1 cellular context compared by ENCODE assay signal in the genomic region with DNA sequence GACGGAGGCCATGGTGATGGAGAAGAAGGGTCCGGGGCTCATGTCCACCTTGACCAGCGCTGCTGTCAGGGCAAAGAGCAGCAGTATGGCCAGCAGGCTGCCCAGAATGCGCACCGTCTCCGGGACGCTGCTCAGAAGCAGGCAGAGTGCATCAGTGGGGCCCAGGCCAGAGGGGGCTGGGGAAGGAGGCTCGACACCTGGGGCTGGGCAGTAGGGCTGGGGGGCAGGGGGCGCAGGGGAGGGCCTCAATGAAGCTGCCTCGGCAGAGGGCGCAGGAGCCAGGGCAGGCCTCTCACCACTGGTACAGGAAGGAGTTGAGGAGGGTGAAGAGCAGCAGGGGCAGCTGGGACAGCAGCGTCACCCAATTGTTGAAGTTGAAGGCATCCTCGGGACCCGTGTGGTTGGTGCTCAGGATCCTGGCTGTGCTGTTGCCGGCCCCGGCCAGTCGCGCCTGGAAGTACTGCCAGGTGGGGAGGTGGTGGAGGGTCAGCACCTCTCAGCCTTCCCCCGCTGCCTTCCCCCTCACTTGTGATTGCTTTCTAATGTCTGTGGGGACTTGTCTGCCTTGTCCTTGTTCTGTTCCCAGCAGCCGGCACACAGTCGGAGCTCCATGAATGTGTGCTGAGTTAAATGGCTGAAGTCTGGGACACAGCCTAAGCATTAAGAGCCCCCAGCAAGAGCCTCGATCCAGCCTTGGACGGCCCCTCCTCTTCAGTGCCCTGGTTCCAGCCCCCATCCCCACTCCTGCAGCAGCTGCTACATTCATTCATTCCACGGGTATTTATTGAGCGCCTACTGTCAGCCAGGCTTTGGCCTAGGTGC.
TF ChIP-seq lines count a peak whose summit lies in the region.

No MANE protein-coding gene starts in this region.

TF ChIP-seq in WTC11, 78 proteins besides CTCF, POLR2A, EP300 and RAD21 (continued from another document):
- TF ChIP-seq, protein P1, sequence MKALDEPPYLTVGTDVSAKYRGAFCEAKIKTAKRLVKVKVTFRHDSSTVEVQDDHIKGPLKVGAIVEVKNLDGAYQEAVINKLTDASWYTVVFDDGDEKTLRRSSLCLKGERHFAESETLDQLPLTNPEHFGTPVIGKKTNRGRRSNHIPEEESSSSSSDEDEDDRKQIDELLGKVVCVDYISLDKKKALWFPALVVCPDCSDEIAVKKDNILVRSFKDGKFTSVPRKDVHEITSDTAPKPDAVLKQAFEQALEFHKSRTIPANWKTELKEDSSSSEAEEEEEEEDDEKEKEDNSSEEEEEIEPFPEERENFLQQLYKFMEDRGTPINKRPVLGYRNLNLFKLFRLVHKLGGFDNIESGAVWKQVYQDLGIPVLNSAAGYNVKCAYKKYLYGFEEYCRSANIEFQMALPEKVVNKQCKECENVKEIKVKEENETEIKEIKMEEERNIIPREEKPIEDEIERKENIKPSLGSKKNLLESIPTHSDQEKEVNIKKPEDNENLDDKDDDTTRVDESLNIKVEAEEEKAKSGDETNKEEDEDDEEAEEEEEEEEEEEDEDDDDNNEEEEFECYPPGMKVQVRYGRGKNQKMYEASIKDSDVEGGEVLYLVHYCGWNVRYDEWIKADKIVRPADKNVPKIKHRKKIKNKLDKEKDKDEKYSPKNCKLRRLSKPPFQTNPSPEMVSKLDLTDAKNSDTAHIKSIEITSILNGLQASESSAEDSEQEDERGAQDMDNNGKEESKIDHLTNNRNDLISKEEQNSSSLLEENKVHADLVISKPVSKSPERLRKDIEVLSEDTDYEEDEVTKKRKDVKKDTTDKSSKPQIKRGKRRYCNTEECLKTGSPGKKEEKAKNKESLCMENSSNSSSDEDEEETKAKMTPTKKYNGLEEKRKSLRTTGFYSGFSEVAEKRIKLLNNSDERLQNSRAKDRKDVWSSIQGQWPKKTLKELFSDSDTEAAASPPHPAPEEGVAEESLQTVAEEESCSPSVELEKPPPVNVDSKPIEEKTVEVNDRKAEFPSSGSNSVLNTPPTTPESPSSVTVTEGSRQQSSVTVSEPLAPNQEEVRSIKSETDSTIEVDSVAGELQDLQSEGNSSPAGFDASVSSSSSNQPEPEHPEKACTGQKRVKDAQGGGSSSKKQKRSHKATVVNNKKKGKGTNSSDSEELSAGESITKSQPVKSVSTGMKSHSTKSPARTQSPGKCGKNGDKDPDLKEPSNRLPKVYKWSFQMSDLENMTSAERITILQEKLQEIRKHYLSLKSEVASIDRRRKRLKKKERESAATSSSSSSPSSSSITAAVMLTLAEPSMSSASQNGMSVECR (CRISPR knock-in tag; IDR thresholded peaks at IDR 0.05; ENCODE audit: borderline replicate concordance), result no peak
- TF ChIP-seq, protein P2, sequence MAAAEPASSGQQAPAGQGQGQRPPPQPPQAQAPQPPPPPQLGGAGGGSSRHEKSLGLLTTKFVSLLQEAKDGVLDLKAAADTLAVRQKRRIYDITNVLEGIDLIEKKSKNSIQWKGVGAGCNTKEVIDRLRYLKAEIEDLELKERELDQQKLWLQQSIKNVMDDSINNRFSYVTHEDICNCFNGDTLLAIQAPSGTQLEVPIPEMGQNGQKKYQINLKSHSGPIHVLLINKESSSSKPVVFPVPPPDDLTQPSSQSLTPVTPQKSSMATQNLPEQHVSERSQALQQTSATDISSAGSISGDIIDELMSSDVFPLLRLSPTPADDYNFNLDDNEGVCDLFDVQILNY (CRISPR knock-in tag; IDR thresholded peaks at IDR 0.05), result no peak
- TF ChIP-seq CBFB (CRISPR knock-in tag; IDR thresholded peaks at IDR 0.05; ENCODE audit: low read depth) (no peak), PRRX2 (CRISPR knock-in tag; IDR thresholded peaks at IDR 0.05) (no peak), ETV6 (CRISPR knock-in tag; IDR thresholded peaks at IDR 0.05) (no peak), JAZF1 (CRISPR knock-in tag; IDR thresholded peaks at IDR 0.05) (no peak)
- TF ChIP-seq, protein P3, sequence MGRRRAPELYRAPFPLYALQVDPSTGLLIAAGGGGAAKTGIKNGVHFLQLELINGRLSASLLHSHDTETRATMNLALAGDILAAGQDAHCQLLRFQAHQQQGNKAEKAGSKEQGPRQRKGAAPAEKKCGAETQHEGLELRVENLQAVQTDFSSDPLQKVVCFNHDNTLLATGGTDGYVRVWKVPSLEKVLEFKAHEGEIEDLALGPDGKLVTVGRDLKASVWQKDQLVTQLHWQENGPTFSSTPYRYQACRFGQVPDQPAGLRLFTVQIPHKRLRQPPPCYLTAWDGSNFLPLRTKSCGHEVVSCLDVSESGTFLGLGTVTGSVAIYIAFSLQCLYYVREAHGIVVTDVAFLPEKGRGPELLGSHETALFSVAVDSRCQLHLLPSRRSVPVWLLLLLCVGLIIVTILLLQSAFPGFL (CRISPR knock-in tag; IDR thresholded peaks at IDR 0.05; ENCODE audit: borderline replicate concordance), result no peak
- TF ChIP-seq, protein P4, sequence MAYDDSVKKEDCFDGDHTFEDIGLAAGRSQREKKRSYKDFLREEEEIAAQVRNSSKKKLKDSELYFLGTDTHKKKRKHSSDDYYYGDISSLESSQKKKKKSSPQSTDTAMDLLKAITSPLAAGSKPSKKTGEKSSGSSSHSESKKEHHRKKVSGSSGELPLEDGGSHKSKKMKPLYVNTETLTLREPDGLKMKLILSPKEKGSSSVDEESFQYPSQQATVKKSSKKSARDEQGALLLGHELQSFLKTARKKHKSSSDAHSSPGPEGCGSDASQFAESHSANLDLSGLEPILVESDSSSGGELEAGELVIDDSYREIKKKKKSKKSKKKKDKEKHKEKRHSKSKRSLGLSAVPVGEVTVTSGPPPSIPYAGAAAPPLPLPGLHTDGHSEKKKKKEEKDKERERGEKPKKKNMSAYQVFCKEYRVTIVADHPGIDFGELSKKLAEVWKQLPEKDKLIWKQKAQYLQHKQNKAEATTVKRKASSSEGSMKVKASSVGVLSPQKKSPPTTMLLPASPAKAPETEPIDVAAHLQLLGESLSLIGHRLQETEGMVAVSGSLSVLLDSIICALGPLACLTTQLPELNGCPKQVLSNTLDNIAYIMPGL (CRISPR knock-in tag; IDR thresholded peaks at IDR 0.05), result no peak
